Comparison of ENCODE assay signal across 11 cellular contexts in genomic region chr16:87380403-87380802, GRCh38. TPM values are rescaled to one million over a fixed set of nuclear protein-coding genes. Genes with fewer than 3 reads are reported as not detected.
DNase-seq lines count a peak whose midpoint lies in the region; ATAC-seq and TF ChIP-seq lines count a peak whose summit lies in the region.
"Had no signal": no experiment of that assay in that cellular context is flagged by ENCODE, and none has a peak within 500 bp of the region (broad histone marks: within the 10 kb centered on the region; RNA-seq: fewer than 3 reads in every experiment).

No MANE protein-coding gene starts in this region.

- H3K36me3 ChIP-seq in subcutaneous abdominal adipose tissue (ENCODE audit: control insufficient read depth in 5 of 5, insufficient read depth in 5 of 5, low read length in 5 of 5), result no peaks in the 10 kb centered on the region
- H3K36me3 ChIP-seq: cardiac muscle cell had no signal

- peaks cover 56% of the 10 kb centered on the region for H3K36me3 Mint-ChIP-seq in activated T-cell treated with anti-CD3 and anti-CD28 coated beads, Interleukin-2, amount 50 U/mL, for 24 hours (ENCODE audit: low read depth)
- peaks cover 2% of the 10 kb centered on the region for H3K36me3 Mint-ChIP-seq in T-helper 17 cell (ENCODE audit: low read depth)

- H3K27ac ChIP-seq in subcutaneous abdominal adipose tissue (ENCODE audit: low read depth, low read length), result peak overlapping the region; percentile 76
- H3K27ac ChIP-seq: cardiac muscle cell had no signal

- no peak for TF ChIP-seq CTCF in fibroblast of villous mesenchyme (IDR thresholded peaks at IDR 0.05; ENCODE audit: insufficient read depth, low read depth, low read length)

- H3K4me3 ChIP-seq in fibroblast of villous mesenchyme (ENCODE audit: low read depth, low read length), result peak overlapping the region; percentile 82
- H3K4me3 ChIP-seq in subcutaneous abdominal adipose tissue (ENCODE audit: low read depth in 1 of 5, low read length in 5 of 5), result peak overlapping the region in 4 of 5 donors; percentile 29 to 85 (median 76)
- H3K4me3 ChIP-seq: cardiac muscle cell had no signal

- H3K9ac ChIP-seq in subcutaneous abdominal adipose tissue (ENCODE audit: low read length in 5 of 5), result peak overlapping the region in 1 of 5 donors; percentile 57

- peaks cover 61% of the 10 kb centered on the region for H3K4me1 Mint-ChIP-seq in activated T-cell treated with anti-CD3 and anti-CD28 coated beads, Interleukin-2, amount 50 U/mL, for 24 hours (ENCODE audit: low read depth)
- peaks cover 53% of the 10 kb centered on the region for H3K4me1 Mint-ChIP-seq in T-helper 17 cell

- no peaks in the 10 kb centered on the region for H3K9me3 Mint-ChIP-seq in activated T-cell treated with anti-CD3 and anti-CD28 coated beads, Interleukin-2, amount 50 U/mL, for 24 hours

- H3K4me1 ChIP-seq in subcutaneous abdominal adipose tissue (ENCODE audit: control insufficient read depth in 5 of 5, insufficient read depth in 5 of 5, low read length in 5 of 5), result peaks cover 3 to 51% (median 44%) of the 10 kb centered on the region in 5 donors

- no peak for DNase-seq in activated T-cell treated with anti-CD3 and anti-CD28 coated beads, Interleukin-2, amount 50 U/mL, for 24 hours
- DNase-seq in activated T-cell treated with anti-CD3 and anti-CD28 coated beads for 4 hours (no peak), T-helper 17 cell (no peak), fibroblast of villous mesenchyme (ENCODE audit: low read depth) (no peak), A172 (ENCODE audit: low spot score) (no peak), NCI-H1105 treated with DMSO at 0.1 percent for 48 hours (lab: John Stamatoyannopoulos, UW) (no peak), SKM-1 treated with dmso at 0.1 percent for 144 hours (lab: John Stamatoyannopoulos, UW; ENCODE audit: unreplicated experiment) (no peak)
- DNase-seq: trophoblast cell had no signal

- no peak for ATAC-seq in T-helper 17 cell
- ATAC-seq: activated CD4-positive, CD25-positive, alpha-beta regulatory T cell treated with anti-CD3 and anti-CD28 coated beads, Interleukin-2, amount 50 U/mL, for 24 hours had no signal

- H3K9me3 ChIP-seq in T-helper 17 cell (ENCODE audit: control insufficient read depth, low read length, poor library complexity, severe bottlenecking) (no peaks in the 10 kb centered on the region), subcutaneous abdominal adipose tissue (ENCODE audit: control insufficient read depth in 5 of 5, low read length in 5 of 5) (no peaks in the 10 kb centered on the region)

- H3K27ac Mint-ChIP-seq in activated T-cell treated with anti-CD3 and anti-CD28 coated beads, Interleukin-2, amount 50 U/mL, for 24 hours, result peak overlapping the region; percentile 92
- peak overlapping the region; percentile 90 for H3K27ac Mint-ChIP-seq in T-helper 17 cell

- peak overlapping the region; percentile 90 for H3K4me3 Mint-ChIP-seq in activated T-cell treated with anti-CD3 and anti-CD28 coated beads, Interleukin-2, amount 50 U/mL, for 24 hours
- no peak overlapping the region for H3K4me3 Mint-ChIP-seq in T-helper 17 cell

- H3K27me3 ChIP-seq in subcutaneous abdominal adipose tissue (ENCODE audit: control insufficient read depth in 5 of 5, insufficient read depth in 4 of 5, low read length in 5 of 5), result no peaks in the 10 kb centered on the region
- H3K27me3 ChIP-seq: cardiac muscle cell had no signal

- peaks cover 2% of the 10 kb centered on the region for H3K27me3 Mint-ChIP-seq in activated T-cell treated with anti-CD3 and anti-CD28 coated beads, Interleukin-2, amount 50 U/mL, for 24 hours
- H3K27me3 Mint-ChIP-seq in T-helper 17 cell, result no peaks in the 10 kb centered on the region

RNA-seq across cellular contexts. Expression of gene FBXO31, which starts 3.2 kb away (rescaled TPM):
- total RNA-seq in T-helper 17 cell (10 to 100 TPM; 32.7 to 41.7 TPM), fibroblast of villous mesenchyme (25.9 and 26.7 TPM in 2 replicates)
- total RNA-seq in A172 (2014; rRNA removed; shearing (Covaris generic)), result 18.4 and 19.8 TPM in 2 replicates

RNA-seq across cellular contexts. Expression of gene MAP1LC3B, which starts 11.7 kb away (rescaled TPM):
- total RNA-seq in T-helper 17 cell (100 to 1,000 TPM in 1 of 2 donors, 10 to 100 TPM in 1; 90.6 to 102 TPM), fibroblast of villous mesenchyme (25.1 and 36.3 TPM in 2 replicates)
- 27.4 and 35.9 TPM in 2 replicates for total RNA-seq in A172 (2014; rRNA removed; shearing (Covaris generic))
